8 cellular contexts compared by ENCODE assay signal in the genomic region with DNA sequence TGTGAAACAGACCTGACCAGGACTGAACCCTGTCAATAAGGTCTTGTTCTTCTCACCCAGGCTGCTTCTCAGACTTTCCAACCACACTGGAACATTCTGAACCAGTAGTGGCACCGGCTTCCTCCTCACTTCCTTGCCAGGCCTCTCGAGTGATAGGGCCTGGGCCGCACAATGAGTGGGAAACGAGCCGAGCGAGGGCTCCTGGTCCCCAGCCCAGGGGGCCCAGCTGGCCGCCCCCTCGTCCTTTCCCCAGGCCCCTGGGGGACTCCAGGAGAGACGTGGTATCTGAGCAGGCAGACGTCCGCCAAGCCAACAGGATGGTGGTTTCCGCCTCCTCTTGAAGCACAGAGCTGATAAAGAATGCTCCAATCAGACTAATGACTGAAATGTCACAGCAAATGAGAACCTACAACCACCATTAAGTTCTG.
DNase-seq lines count a peak whose midpoint lies in the region; ATAC-seq and TF ChIP-seq lines count a peak whose summit lies in the region.

No MANE protein-coding gene starts in this region.

- H3K9me3 ChIP-seq in IMR-90 (ENCODE audit: control insufficient read depth, insufficient read depth, low read length) = no peaks in the 10 kb centered on the region

- H3K14ac ChIP-seq in IMR-90 (replicated peaks; ENCODE audit: low read depth, low read length) = no peak overlapping the region

- no peak overlapping the region for H3K18ac ChIP-seq in IMR-90 (ENCODE audit: low read depth, low read length)

- TF ChIP-seq RAD21 in IMR-90 (IDR thresholded peaks at IDR 0.05; ENCODE audit: low read length) = no peak

- no peak overlapping the region for H3K27ac ChIP-seq in IMR-90 (ENCODE audit: insufficient read depth, low read length)

- H3K4me3 ChIP-seq in IMR-90 (ENCODE audit: insufficient read depth, low read depth, low read length) = no peak overlapping the region

- H2BK20ac ChIP-seq in IMR-90 (ENCODE audit: low read depth, low read length) = no peak overlapping the region

- H2AK9ac ChIP-seq in IMR-90 (replicated peaks; ENCODE audit: low read depth, low read length, poor library complexity) = no peak overlapping the region

- intact Hi-C loops in IMR-90 (cut with micrococcal nuclease) = no loop called here

- POLR2A ChIA-PET in IMR-90 (lab: Charles Lee; ENCODE audit: unreplicated experiment) = no interaction called here

- TF ChIP-seq POLR2A in IMR-90 (IDR thresholded peaks at IDR 0.05; ENCODE audit: low read depth, low read length) = no peak

- H3K79me1 ChIP-seq in IMR-90 (ENCODE audit: low read depth in 1 of 2, low read length in 2 of 2) = no peaks in the 10 kb centered on the region; a peak in 1 of 4 replicates

- H3K4me1 ChIP-seq in IMR-90 (ENCODE audit: control insufficient read depth, insufficient read depth, low read length) = peaks cover 3% of the 10 kb centered on the region; the same call in 1 of the 2 replicates

- H3K9me1 ChIP-seq in IMR-90 (ENCODE audit: insufficient read depth, low read length) = no peaks in the 10 kb centered on the region; the same call in 1 of the 2 replicates

- H4K20me1 ChIP-seq in IMR-90 (ENCODE audit: insufficient read depth, low read length) = no peaks in the 10 kb centered on the region

- no peak overlapping the region for H3K4ac ChIP-seq in IMR-90 (ENCODE audit: low read depth, low read length)

- no peak overlapping the region for H3K23ac ChIP-seq in IMR-90 (ENCODE audit: low read depth, low read length)

- H4K5ac ChIP-seq in IMR-90 (ENCODE audit: low read depth, low read length) = no peak overlapping the region

- WGBS in IMR-90 (ENCODE audit: extremely low coverage in 2 of 2, insufficient read length in 1 of 2), 2 experiments = no CpG with 5 or more reads among the region's 12 CpGs

- no peak overlapping the region for H2BK5ac ChIP-seq in IMR-90 (ENCODE audit: low read depth, low read length, poor library complexity, severe bottlenecking)

- DNase-seq in IMR-90 (no peak), kidney glomerular epithelial cell (lab: John Stamatoyannopoulos, UW) (no peak), HCEC 1CT (no peak), KG1 (lab: John Stamatoyannopoulos, UW) (no peak)
- peak; percentile 5 for DNase-seq in central memory CD4-positive, alpha-beta T cell
- DNase-seq in stimulated activated CD4-positive, alpha-beta T cell treated with anti-CD3 and anti-CD28 coated beads, Interleukin-12 subunit alpha, Interleukin-12 subunit beta, amount 100 ng/mL, for 48 hours (ENCODE audit: low read depth in 2 of 3, low spot score in 1 of 3) = peak; percentile 37 to 54 (median 48)

- in situ Hi-C loops in IMR-90 (cut with MboI; ENCODE audit: low sequenced_read_pairs) = no loop called here

- ATAC-seq in GM18498 (IDR thresholded peaks at IDR 0.05; ENCODE audit: unreplicated experiment) (peak; percentile 64), IMR-90 (ENCODE audit: low read depth) (no peak), HG03439 (IDR thresholded peaks at IDR 0.05; ENCODE audit: unreplicated experiment) (no peak)

- H3K56ac ChIP-seq in IMR-90 (ENCODE audit: extremely low read depth, insufficient read depth, low read length) = no peak overlapping the region

- no peak overlapping the region for H2BK15ac ChIP-seq in IMR-90 (ENCODE audit: low read depth, low read length)

- H4K91ac ChIP-seq in IMR-90 (ENCODE audit: insufficient read depth, low read depth, low read length) = no peak overlapping the region

- BruUV-seq in IMR-90 (replicated peaks; lab: Mats Ljungman, UMichigan) = no TSS peak

- dilution Hi-C loops in IMR-90 (cut with HindIII; ENCODE audit: low sequenced_read_pairs, unreplicated experiment) = no loop called here

- CTCF ChIA-PET in IMR-90 (lab: Yijun Ruan, JAX) = interaction anchor here (0.6 kb wide), 1 partner anchor 12 kb away, joined by 3 read pairs; no protein-coding TSS in a partner anchor

- H2AFZ ChIP-seq in IMR-90 (replicated peaks; ENCODE audit: low read length, poor library complexity) = no peak overlapping the region

- no peak for TF ChIP-seq CTCF in IMR-90 (conservative IDR thresholded peaks at IDR 0.05; ENCODE audit: low read depth, low read length)

- no peak overlapping the region for H4K8ac ChIP-seq in IMR-90 (ENCODE audit: low read depth in 2 of 2, low read length in 2 of 2)

- no peak overlapping the region for H3K4me2 ChIP-seq in IMR-90 (ENCODE audit: low read depth, low read length)

- no peak overlapping the region for H3K9ac ChIP-seq in IMR-90 (ENCODE audit: low read depth, low read length)

- no peaks in the 10 kb centered on the region for H3K36me3 ChIP-seq in IMR-90 (ENCODE audit: control insufficient read depth, insufficient read depth, low read length)

- no peaks in the 10 kb centered on the region for H3K27me3 ChIP-seq in IMR-90 (ENCODE audit: control insufficient read depth, insufficient read depth, low read length)

- H2AK5ac ChIP-seq in IMR-90 (ENCODE audit: low read depth, low read length) = peak overlapping the region; percentile 24; the same call in 1 of the 2 replicates

- no peak overlapping the region for H2BK120ac ChIP-seq in IMR-90 (ENCODE audit: low read depth, low read length)

TF ChIP-seq in IMR-90, 13 proteins besides CTCF, POLR2A, EP300 and RAD21:
- TF ChIP-seq SMC3 (IDR thresholded peaks at IDR 0.05; ENCODE audit: low read depth, low read length) (no peak), CHD1 (IDR thresholded peaks at IDR 0.05; ENCODE audit: low read depth, low read length) (no peak), FOS (IDR thresholded peaks at IDR 0.05; ENCODE audit: low read depth, low read length) (no peak), MAZ (IDR thresholded peaks at IDR 0.05; ENCODE audit: borderline replicate concordance, low read depth, low read length) (no peak), NFE2L2 (IDR thresholded peaks at IDR 0.05; ENCODE audit: low read depth, low read length) (no peak), BHLHE40 (IDR thresholded peaks at IDR 0.05; ENCODE audit: low read depth, low read length) (no peak), CEBPB (IDR thresholded peaks at IDR 0.05; ENCODE audit: low read depth, low read length) (no peak), RFX5 (IDR thresholded peaks at IDR 0.05; ENCODE audit: low read depth, low read length) (no peak), MXI1 (IDR thresholded peaks at IDR 0.05; ENCODE audit: borderline replicate concordance, low read depth, low read length) (no peak), RCOR1 (IDR thresholded peaks at IDR 0.05; ENCODE audit: insufficient replicate concordance, low read length) (no peak), MAFK (IDR thresholded peaks at IDR 0.05; ENCODE audit: low read depth, low read length) (no peak)
- TF ChIP-seq, protein P1, sequence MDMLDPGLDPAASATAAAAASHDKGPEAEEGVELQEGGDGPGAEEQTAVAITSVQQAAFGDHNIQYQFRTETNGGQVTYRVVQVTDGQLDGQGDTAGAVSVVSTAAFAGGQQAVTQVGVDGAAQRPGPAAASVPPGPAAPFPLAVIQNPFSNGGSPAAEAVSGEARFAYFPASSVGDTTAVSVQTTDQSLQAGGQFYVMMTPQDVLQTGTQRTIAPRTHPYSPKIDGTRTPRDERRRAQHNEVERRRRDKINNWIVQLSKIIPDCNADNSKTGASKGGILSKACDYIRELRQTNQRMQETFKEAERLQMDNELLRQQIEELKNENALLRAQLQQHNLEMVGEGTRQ (IDR thresholded peaks at IDR 0.05; ENCODE audit: low read depth, low read length) = no peak
- TF ChIP-seq, protein P2, sequence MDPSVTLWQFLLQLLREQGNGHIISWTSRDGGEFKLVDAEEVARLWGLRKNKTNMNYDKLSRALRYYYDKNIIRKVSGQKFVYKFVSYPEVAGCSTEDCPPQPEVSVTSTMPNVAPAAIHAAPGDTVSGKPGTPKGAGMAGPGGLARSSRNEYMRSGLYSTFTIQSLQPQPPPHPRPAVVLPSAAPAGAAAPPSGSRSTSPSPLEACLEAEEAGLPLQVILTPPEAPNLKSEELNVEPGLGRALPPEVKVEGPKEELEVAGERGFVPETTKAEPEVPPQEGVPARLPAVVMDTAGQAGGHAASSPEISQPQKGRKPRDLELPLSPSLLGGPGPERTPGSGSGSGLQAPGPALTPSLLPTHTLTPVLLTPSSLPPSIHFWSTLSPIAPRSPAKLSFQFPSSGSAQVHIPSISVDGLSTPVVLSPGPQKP (IDR thresholded peaks at IDR 0.05; ENCODE audit: borderline replicate concordance, low read depth, low read length) = no peak
TF ChIP-seq in IMR-90: peak in this region for 0.

Comparison
In these comparisons a context has a peak if more than half of its experiments do, and no peak if none do; other contexts are left out.
1. DNase-seq: peak in central memory CD4-positive, alpha-beta T cell (single experiment) and stimulated activated CD4-positive, alpha-beta T cell treated with anti-CD3 and anti-CD28 coated beads, Interleukin-12 subunit alpha, Interleukin-12 subunit beta, amount 100 ng/mL, for 48 hours (3 of 3); none in IMR-90 (single experiment), kidney glomerular epithelial cell (single experiment), HCEC 1CT (single experiment) and KG1 (single experiment).